Comparison of ENCODE assay signal across 13 cellular contexts in the genomic region with DNA sequence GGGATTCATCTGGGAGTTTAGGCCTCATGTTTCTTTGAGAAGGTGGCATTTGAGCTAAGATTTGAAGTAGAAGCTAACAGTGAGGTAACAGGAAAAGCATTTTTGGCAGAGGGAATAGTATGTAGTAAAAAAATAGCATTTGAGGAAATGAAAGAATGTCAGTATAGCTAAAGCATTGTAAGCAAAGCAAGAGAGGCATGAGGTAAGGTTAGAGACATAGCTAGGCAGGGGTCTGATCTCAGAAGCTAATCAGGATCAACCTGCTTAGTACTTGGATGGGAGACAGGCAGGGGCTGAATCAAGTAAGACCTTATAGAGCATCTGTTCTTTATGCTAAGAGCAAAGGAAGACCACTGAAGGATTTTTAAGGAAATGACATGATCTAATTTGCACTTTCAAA. TPM values are rescaled to one million over a fixed set of nuclear protein-coding genes. Genes with fewer than 3 reads are reported as not detected.
DNase-seq lines count a peak whose midpoint lies in the region; ATAC-seq and TF ChIP-seq lines count a peak whose summit lies in the region.
"Had no signal": no experiment of that assay in that cellular context is flagged by ENCODE, and none has a peak within 500 bp of the region (broad histone marks: within the 10 kb centered on the region; RNA-seq: fewer than 3 reads in every experiment).

No MANE protein-coding gene starts in this region.

- peaks cover 50% of the 10 kb centered on the region for H3K36me3 Mint-ChIP-seq in activated naive CD4-positive, alpha-beta T cell treated with anti-CD3 and anti-CD28 coated beads for 36 hours (ENCODE audit: low read depth)
- peaks cover 55% of the 10 kb centered on the region for H3K36me3 Mint-ChIP-seq in activated CD4-positive, alpha-beta memory T cell treated with anti-CD3 and anti-CD28 coated beads for 36 hours
- H3K36me3 Mint-ChIP-seq in progenitor cell of endocrine pancreas (ENCODE audit: insufficient read depth), result peaks cover 36% of the 10 kb centered on the region

- no peak for DNase-seq in activated naive CD4-positive, alpha-beta T cell treated with anti-CD3 and anti-CD28 coated beads for 36 hours
- no peak for DNase-seq in activated naive CD4-positive, alpha-beta T cell treated with anti-CD3 and anti-CD28 coated beads, Interleukin-2, amount 50 U/mL, for 16 hours
- DNase-seq in activated CD4-positive, alpha-beta memory T cell treated with anti-CD3 and anti-CD28 coated beads for 36 hours, result no peak
- DNase-seq in progenitor cell of endocrine pancreas (ENCODE audit: low spot score, unreplicated experiment) (no peak), adrenal gland (no peak)
- DNase-seq: activated gamma-delta T cell; left cardiac atrium; NCI-H1417 treated with DMSO at 0.1 percent for 48 hours; NCI-H345; stimulated activated CD4-positive, alpha-beta T cell treated with anti-CD3 and anti-CD28 coated beads, Interleukin-1b, Interleukin-23, amount 100 ng/mL, for 48 hours had no signal

- H3K27ac Mint-ChIP-seq in activated naive CD4-positive, alpha-beta T cell treated with anti-CD3 and anti-CD28 coated beads for 36 hours, result peak overlapping the region; percentile 95
- peak overlapping the region; percentile 87 for H3K27ac Mint-ChIP-seq in activated CD4-positive, alpha-beta memory T cell treated with anti-CD3 and anti-CD28 coated beads for 36 hours
- peak overlapping the region; percentile 51 for H3K27ac Mint-ChIP-seq in progenitor cell of endocrine pancreas

- H3K4me1 Mint-ChIP-seq in activated naive CD4-positive, alpha-beta T cell treated with anti-CD3 and anti-CD28 coated beads for 36 hours (ENCODE audit: low read depth), result peaks cover 44% of the 10 kb centered on the region
- peaks cover 43% of the 10 kb centered on the region for H3K4me1 Mint-ChIP-seq in activated CD4-positive, alpha-beta memory T cell treated with anti-CD3 and anti-CD28 coated beads for 36 hours (ENCODE audit: low read depth)
- peaks cover 14% of the 10 kb centered on the region for H3K4me1 Mint-ChIP-seq in progenitor cell of endocrine pancreas (ENCODE audit: low read depth)

- H3K9me3 ChIP-seq in adrenal gland (replicated peaks in 1 of 3), result no peaks in the 10 kb centered on the region
- H3K9me3 ChIP-seq: vagina had no signal

- intact Hi-C loops in activated naive CD4-positive, alpha-beta T cell treated with anti-CD3 and anti-CD28 coated beads for 36 hours (cut with micrococcal nuclease), result loop anchor here (1.0 to 2.0 kb wide), 2 partner anchors 31 to 41 kb away; partner anchors contain the start of gene PIAS3
- intact Hi-C loops in activated CD4-positive, alpha-beta memory T cell treated with anti-CD3 and anti-CD28 coated beads for 36 hours (cut with micrococcal nuclease), result loop anchor here (5.0 kb wide), 4 partner anchors 46 to 169 kb away; partner anchors contain the start of genes LIX1L, PEX11B and TXNIP
- intact Hi-C loops in adrenal gland (cut with DNase I), result loop anchor here in 1 of 2 donors (10.0 kb wide), 1 partner anchor 93 kb away; no protein-coding TSS in a partner anchor

- no peak for TF ChIP-seq POLR2A in adrenal gland (IDR thresholded peaks at IDR 0.05)

- peaks cover 0 to 71% of the 10 kb centered on the region in 2 donors for H3K36me3 ChIP-seq in adrenal gland (replicated peaks in 1 of 2)

- peak overlapping the region; percentile 7 for H3K4me3 Mint-ChIP-seq in activated naive CD4-positive, alpha-beta T cell treated with anti-CD3 and anti-CD28 coated beads for 36 hours
- peak overlapping the region; percentile 17 for H3K4me3 Mint-ChIP-seq in activated CD4-positive, alpha-beta memory T cell treated with anti-CD3 and anti-CD28 coated beads for 36 hours
- H3K4me3 Mint-ChIP-seq in progenitor cell of endocrine pancreas (ENCODE audit: low read depth), result no peak overlapping the region

- no peaks in the 10 kb centered on the region for H3K27me3 Mint-ChIP-seq in activated naive CD4-positive, alpha-beta T cell treated with anti-CD3 and anti-CD28 coated beads for 36 hours (ENCODE audit: low read depth)
- H3K27me3 Mint-ChIP-seq in activated CD4-positive, alpha-beta memory T cell treated with anti-CD3 and anti-CD28 coated beads for 36 hours, result no peaks in the 10 kb centered on the region
- no peaks in the 10 kb centered on the region for H3K27me3 Mint-ChIP-seq in progenitor cell of endocrine pancreas

- H3K27ac ChIP-seq in adrenal gland, result no peak overlapping the region
- H3K27ac ChIP-seq: epithelial cell of prostate, vagina had no signal

- H3K4me1 ChIP-seq in adrenal gland (replicated peaks in 1 of 2), result peaks cover 5 to 13% of the 10 kb centered on the region in 2 donors

- CTCF ChIA-PET in activated naive CD4-positive, alpha-beta T cell treated with anti-CD3 and anti-CD28 coated beads for 36 hours (lab: Charles Lee), result interaction anchor here (0.5 to 11.1 kb wide), 6 partner anchors 19 to 189 kb away, joined by 3 to 141 read pairs (median 4); partner anchors contain the start of gene NUDT17
- CTCF ChIA-PET in activated CD4-positive, alpha-beta memory T cell treated with anti-CD3 and anti-CD28 coated beads for 36 hours (lab: Charles Lee), result interaction anchor here (0.7 to 16.5 kb wide), 3 partner anchors 19 to 190 kb away, joined by 3 to 154 read pairs (median 3); partner anchors contain the start of gene NUDT17

- ATAC-seq in GM21737 (IDR thresholded peaks at IDR 0.05; ENCODE audit: unreplicated experiment), result no peak
- ATAC-seq: left cardiac atrium had no signal

- no peaks in the 10 kb centered on the region for H3K9me3 Mint-ChIP-seq in activated naive CD4-positive, alpha-beta T cell treated with anti-CD3 and anti-CD28 coated beads for 36 hours
- no peaks in the 10 kb centered on the region for H3K9me3 Mint-ChIP-seq in activated CD4-positive, alpha-beta memory T cell treated with anti-CD3 and anti-CD28 coated beads for 36 hours
- H3K9me3 Mint-ChIP-seq in progenitor cell of endocrine pancreas (ENCODE audit: low read depth), result no peaks in the 10 kb centered on the region

- no peak overlapping the region for H3K4me3 ChIP-seq in adrenal gland
- H3K4me3 ChIP-seq: vagina had no signal

- H3K27me3 ChIP-seq in adrenal gland, result no peaks in the 10 kb centered on the region
- H3K27me3 ChIP-seq: vagina had no signal

- POLR2A ChIA-PET in activated CD4-positive, alpha-beta memory T cell treated with anti-CD3 and anti-CD28 coated beads for 36 hours (lab: Charles Lee), result interaction anchor here (1.1 to 3.6 kb wide), 4 partner anchors 9 to 132 kb away, joined by 4 to 14 read pairs (median 6); partner anchors contain the start of genes NUDT17 and PIAS3

- TF ChIP-seq CTCF in progenitor cell of endocrine pancreas (IDR thresholded peaks at IDR 0.05; ENCODE audit: unreplicated experiment), result no peak
- no peak for TF ChIP-seq CTCF in adrenal gland (IDR thresholded peaks at IDR 0.05)

RNA-seq across cellular contexts. Expression of gene POLR3C, which starts 4.0 kb away (rescaled TPM):
- total RNA-seq in activated naive CD4-positive, alpha-beta T cell treated with anti-CD3 and anti-CD28 coated beads for 36 hours, result 10 to 100 TPM; 18.8 to 19.2 TPM
- 10 to 100 TPM; 27.3 to 28.9 TPM for total RNA-seq in activated CD4-positive, alpha-beta memory T cell treated with anti-CD3 and anti-CD28 coated beads for 36 hours
- total RNA-seq in progenitor cell of endocrine pancreas, result 31.9 and 34.0 TPM in 2 replicates
- 10 to 100 TPM; 15.5 to 28.4 (median 20.4) TPM for total RNA-seq in adrenal gland
- polyA plus RNA-seq in adrenal gland, result 10 to 100 TPM; 12.0 to 19.8 (median 16.2) TPM

RNA-seq across cellular contexts. Expression of gene RNF115, which starts 4.1 kb away (rescaled TPM):
- total RNA-seq in activated naive CD4-positive, alpha-beta T cell treated with anti-CD3 and anti-CD28 coated beads for 36 hours, result 1 to 10 TPM; 7.5 to 8.0 TPM
- 10 to 100 TPM; 10.1 TPM for total RNA-seq in activated CD4-positive, alpha-beta memory T cell treated with anti-CD3 and anti-CD28 coated beads for 36 hours
- total RNA-seq in progenitor cell of endocrine pancreas (14.5 and 14.7 TPM in 2 replicates), adrenal gland (10 to 100 TPM in 7 of 8 donors, 1 to 10 TPM in 1; 8.3 to 19.2 (median 12.4) TPM)
- 10 to 100 TPM in 1 of 3 donors, 1 to 10 TPM in 2; 8.4 to 17.1 (median 9.3) TPM for polyA plus RNA-seq in adrenal gland

RNA-seq across cellular contexts. Expression of gene NUDT17, which starts 17.5 kb away (rescaled TPM):
- total RNA-seq in activated naive CD4-positive, alpha-beta T cell treated with anti-CD3 and anti-CD28 coated beads for 36 hours, result 1 to 10 TPM; 3.2 to 3.4 TPM
- 1 to 10 TPM; 2.8 to 3.8 TPM for total RNA-seq in activated CD4-positive, alpha-beta memory T cell treated with anti-CD3 and anti-CD28 coated beads for 36 hours
- total RNA-seq in progenitor cell of endocrine pancreas, result 5.0 and 5.2 TPM in 2 replicates
- total RNA-seq in adrenal gland, result 1 to 10 TPM; 1.5 to 6.5 (median 3.3) TPM
- polyA plus RNA-seq in adrenal gland, result 1 to 10 TPM; 2.1 to 7.8 (median 3.2) TPM

RNA-seq across cellular contexts. Expression of gene PIAS3, which starts 30.9 kb away (rescaled TPM):
- 10 to 100 TPM; 19.1 to 19.6 TPM for total RNA-seq in activated naive CD4-positive, alpha-beta T cell treated with anti-CD3 and anti-CD28 coated beads for 36 hours
- total RNA-seq in activated CD4-positive, alpha-beta memory T cell treated with anti-CD3 and anti-CD28 coated beads for 36 hours, result 10 to 100 TPM; 17.8 to 17.9 TPM
- total RNA-seq in progenitor cell of endocrine pancreas, result 36.9 and 38.2 TPM in 2 replicates
- 10 to 100 TPM in 7 of 8 donors, 1 to 10 TPM in 1; 7.5 to 34.1 (median 22.0) TPM for total RNA-seq in adrenal gland
- 10 to 100 TPM; 17.9 to 40.5 (median 26.0) TPM for polyA plus RNA-seq in adrenal gland

RNA-seq across cellular contexts. Expression of gene ANKRD35, which starts 57.7 kb away (rescaled TPM):
- under 1 TPM; 0.19 to 0.20 TPM for total RNA-seq in activated naive CD4-positive, alpha-beta T cell treated with anti-CD3 and anti-CD28 coated beads for 36 hours
- total RNA-seq in activated CD4-positive, alpha-beta memory T cell treated with anti-CD3 and anti-CD28 coated beads for 36 hours, result under 1 TPM; 0.24 to 0.36 TPM
- total RNA-seq in progenitor cell of endocrine pancreas (0.31 TPM in 2 replicates), adrenal gland (1 to 10 TPM in 3 of 8 donors, under 1 TPM in 4, not detected in 1; 0.37 to 1.3 (median 0.76) TPM)
- 1 to 10 TPM in 2 of 3 donors, under 1 TPM in 1; 0.55 to 2.0 (median 1.2) TPM for polyA plus RNA-seq in adrenal gland
